ENCODE assay signal across 8 cellular contexts in the genomic region with DNA sequence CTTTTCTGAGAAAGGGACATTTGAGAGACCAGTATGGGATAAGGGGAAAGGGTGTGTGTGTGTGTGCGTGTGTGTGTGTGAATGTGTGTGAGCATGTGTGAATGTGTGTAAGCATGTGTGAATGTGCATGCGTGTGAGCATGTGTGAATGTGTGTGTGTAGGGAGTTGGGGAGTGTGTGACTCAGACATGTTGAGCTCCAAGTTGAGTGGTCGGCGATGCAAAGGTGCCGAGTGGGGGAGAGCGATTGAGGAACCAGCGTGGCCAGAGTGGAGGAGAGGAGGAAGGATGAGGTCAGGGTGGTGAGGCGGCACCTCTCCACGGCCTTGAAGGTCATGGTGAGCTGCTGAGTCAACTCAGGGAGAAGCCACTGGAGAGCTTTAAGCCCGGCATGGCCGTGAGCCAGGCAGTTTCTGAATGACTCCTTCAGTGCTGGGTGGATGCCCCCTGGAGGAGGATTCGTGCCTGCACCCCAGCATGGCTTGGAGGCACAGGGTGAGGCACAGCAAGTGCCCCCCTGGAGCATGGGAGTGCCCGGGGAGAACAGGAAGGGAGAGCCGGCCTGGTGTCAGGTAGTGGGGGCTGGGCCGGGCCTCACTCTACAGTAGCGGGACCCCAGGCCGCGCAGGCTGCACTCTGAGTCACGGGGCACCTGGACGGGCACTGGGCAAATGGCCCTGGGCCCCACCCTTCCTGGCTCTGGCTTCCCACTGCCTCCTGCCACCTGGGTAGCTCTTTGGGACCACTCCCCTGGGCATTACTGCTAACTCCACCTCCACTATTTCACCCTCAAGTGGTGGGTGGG. TPM values are rescaled to one million over a fixed set of nuclear protein-coding genes. Genes with fewer than 3 reads are reported as not detected.
A peak's percentile ranks its signal among the peaks of the same experiment; 100 is the strongest.
DNase-seq lines count a peak whose midpoint lies in the region; ATAC-seq and TF ChIP-seq lines count a peak whose summit lies in the region.

No MANE protein-coding gene starts in this region.

- H3K4me3 ChIP-seq in Caco-2 (ENCODE audit: low read depth, low read length) (no peak overlapping the region), NB4 (ENCODE audit: low read depth, low read length) (no peak overlapping the region)

- no peaks in the 10 kb centered on the region for H3K9me3 ChIP-seq in Caco-2

- peaks cover 4% of the 10 kb centered on the region for H3K36me3 Mint-ChIP-seq in Caco-2 (ENCODE audit: insufficient read depth, unreplicated experiment)
- no peaks in the 10 kb centered on the region for H3K36me3 Mint-ChIP-seq in WTC11
- H3K36me3 Mint-ChIP-seq in chondrocyte (ENCODE audit: low read depth), result no peaks in the 10 kb centered on the region

- POLR2A ChIA-PET in Caco-2 (lab: Charles Lee), result interaction anchor here (3.0 kb wide), 1 partner anchor 14 kb away, joined by 13 read pairs; a partner anchor contains a TSS
- POLR2A ChIA-PET in WTC11 (lab: Charles Lee), result interaction anchor here (1.0 kb wide), 1 partner anchor 15 kb away, joined by 6 read pairs; a partner anchor contains a TSS

- H3K36me3 ChIP-seq in Caco-2 (ENCODE audit: control insufficient read depth, insufficient read depth, low read length), result no peaks in the 10 kb centered on the region

- no TSS peak for BruUV-seq in Caco-2 (replicated peaks; lab: Mats Ljungman, UMichigan)

- DNase-seq in Caco-2 (peak; percentile 42 to 55), NB4 (ENCODE audit: low read depth) (peak; percentile 95), WTC11 (ENCODE audit: low spot score) (peak; percentile 65), chondrocyte (ENCODE audit: low spot score) (peak; percentile 81), lung microvascular endothelial cell (ENCODE audit: low read depth in 2 of 2) (peak; percentile 66 to 83)
- peak; percentile 37 to 43 for DNase-seq in stimulated activated CD8-positive, alpha-beta memory T cell treated with anti-CD3 and anti-CD28 coated beads, Interleukin-7, amount 100 ng/mL, for 1 hour (ENCODE audit: low read depth in 2 of 2)

- H3K27ac Mint-ChIP-seq in Caco-2 (ENCODE audit: unreplicated experiment), result no peak overlapping the region
- H3K27ac Mint-ChIP-seq in WTC11, result peak overlapping the region; percentile 11
- no peak overlapping the region for H3K27ac Mint-ChIP-seq in chondrocyte (ENCODE audit: unreplicated experiment)

- no peaks in the 10 kb centered on the region for H3K27me3 Mint-ChIP-seq in Caco-2 (ENCODE audit: insufficient read depth, unreplicated experiment)
- H3K27me3 Mint-ChIP-seq in WTC11 (ENCODE audit: low read depth), result peaks cover 11% of the 10 kb centered on the region; the same call in 1 of the 2 replicates
- no peaks in the 10 kb centered on the region for H3K27me3 Mint-ChIP-seq in chondrocyte (ENCODE audit: low read depth)

- ATAC-seq in GM21717 (IDR thresholded peaks at IDR 0.05; ENCODE audit: unreplicated experiment) (peak; percentile 51), WTC11 (peak; percentile 79), HG02938 (IDR thresholded peaks at IDR 0.05; ENCODE audit: unreplicated experiment) (no peak)

- TF ChIP-seq CTCF in Caco-2 (IDR thresholded peaks at IDR 0.05; ENCODE audit: insufficient read depth in 1 of 2, low read depth in 1 of 2, low read length in 1 of 2, severe bottlenecking in 1 of 2, unreplicated experiment in 1 of 2) (peak; percentile 17 to 20), NB4 (IDR thresholded peaks at IDR 0.05; ENCODE audit: low read depth, low read length) (peak; percentile 81), WTC11 (IDR thresholded peaks at IDR 0.05) (no peak), chondrocyte (IDR thresholded peaks at IDR 0.05) (peak; percentile 72)

- CTCF ChIA-PET in Caco-2 (lab: Charles Lee) (interaction anchor here (0.6 to 3.1 kb wide), 8 partner anchors 9 to 1559 kb away, joined by 3 to 24 read pairs (median 4); a partner anchor contains a TSS), WTC11 (lab: Charles Lee) (interaction anchor here (0.7 to 4.8 kb wide), 30 partner anchors 8 to 556 kb away, joined by 3 to 118 read pairs (median 6); a partner anchor contains a TSS)

- TF ChIP-seq POLR2A in NB4 (IDR thresholded peaks at IDR 0.05; ENCODE audit: extremely low read depth, insufficient read length), result no peak

- H3K4me3 Mint-ChIP-seq in Caco-2 (ENCODE audit: unreplicated experiment) (no peak overlapping the region), WTC11 (no peak overlapping the region), chondrocyte (ENCODE audit: unreplicated experiment) (no peak overlapping the region)

- no peaks in the 10 kb centered on the region for H3K27me3 ChIP-seq in Caco-2 (replicated peaks; ENCODE audit: control insufficient read depth, insufficient read depth, low read length)

- H3K4me1 ChIP-seq in Caco-2, result peaks cover 5% of the 10 kb centered on the region; the same call in 1 of the 2 replicates

- intact Hi-C loops in Caco-2 (cut with micrococcal nuclease; ENCODE audit: unreplicated experiment), result no loop called here

- H3K4me1 Mint-ChIP-seq in Caco-2 (ENCODE audit: low read depth, unreplicated experiment), result peaks cover 12% of the 10 kb centered on the region
- H3K4me1 Mint-ChIP-seq in WTC11, result peaks cover 10% of the 10 kb centered on the region
- peaks cover 24% of the 10 kb centered on the region for H3K4me1 Mint-ChIP-seq in chondrocyte (ENCODE audit: low read depth)

- H3K9me3 Mint-ChIP-seq in Caco-2 (ENCODE audit: unreplicated experiment) (no peaks in the 10 kb centered on the region), WTC11 (0 out of 2 replicates have a peak, but pooled peaks cover 3% of the 10 kb centered on the region), chondrocyte (ENCODE audit: low read depth) (peaks cover 3% of the 10 kb centered on the region)

TF ChIP-seq in WTC11, 78 proteins besides CTCF, POLR2A, EP300 and RAD21 (continues in another document):
- TF ChIP-seq, protein P1, sequence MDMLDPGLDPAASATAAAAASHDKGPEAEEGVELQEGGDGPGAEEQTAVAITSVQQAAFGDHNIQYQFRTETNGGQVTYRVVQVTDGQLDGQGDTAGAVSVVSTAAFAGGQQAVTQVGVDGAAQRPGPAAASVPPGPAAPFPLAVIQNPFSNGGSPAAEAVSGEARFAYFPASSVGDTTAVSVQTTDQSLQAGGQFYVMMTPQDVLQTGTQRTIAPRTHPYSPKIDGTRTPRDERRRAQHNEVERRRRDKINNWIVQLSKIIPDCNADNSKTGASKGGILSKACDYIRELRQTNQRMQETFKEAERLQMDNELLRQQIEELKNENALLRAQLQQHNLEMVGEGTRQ (CRISPR knock-in tag; IDR thresholded peaks at IDR 0.05), result no peak
- TF ChIP-seq ZNF416 (CRISPR knock-in tag; IDR thresholded peaks at IDR 0.05) (no peak), ETV6 (CRISPR knock-in tag; IDR thresholded peaks at IDR 0.05) (no peak), KAT7 (CRISPR knock-in tag; IDR thresholded peaks at IDR 0.05; ENCODE audit: borderline replicate concordance) (no peak), SP1 (CRISPR knock-in tag; conservative IDR thresholded peaks at IDR 0.05) (no peak), SOX15 (CRISPR knock-in tag; IDR thresholded peaks at IDR 0.05) (no peak), CREB1 (CRISPR knock-in tag; IDR thresholded peaks at IDR 0.05) (no peak)
- TF ChIP-seq, protein P2, sequence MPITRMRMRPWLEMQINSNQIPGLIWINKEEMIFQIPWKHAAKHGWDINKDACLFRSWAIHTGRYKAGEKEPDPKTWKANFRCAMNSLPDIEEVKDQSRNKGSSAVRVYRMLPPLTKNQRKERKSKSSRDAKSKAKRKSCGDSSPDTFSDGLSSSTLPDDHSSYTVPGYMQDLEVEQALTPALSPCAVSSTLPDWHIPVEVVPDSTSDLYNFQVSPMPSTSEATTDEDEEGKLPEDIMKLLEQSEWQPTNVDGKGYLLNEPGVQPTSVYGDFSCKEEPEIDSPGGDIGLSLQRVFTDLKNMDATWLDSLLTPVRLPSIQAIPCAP (CRISPR knock-in tag; IDR thresholded peaks at IDR 0.05), result no peak
- TF ChIP-seq, protein P3, sequence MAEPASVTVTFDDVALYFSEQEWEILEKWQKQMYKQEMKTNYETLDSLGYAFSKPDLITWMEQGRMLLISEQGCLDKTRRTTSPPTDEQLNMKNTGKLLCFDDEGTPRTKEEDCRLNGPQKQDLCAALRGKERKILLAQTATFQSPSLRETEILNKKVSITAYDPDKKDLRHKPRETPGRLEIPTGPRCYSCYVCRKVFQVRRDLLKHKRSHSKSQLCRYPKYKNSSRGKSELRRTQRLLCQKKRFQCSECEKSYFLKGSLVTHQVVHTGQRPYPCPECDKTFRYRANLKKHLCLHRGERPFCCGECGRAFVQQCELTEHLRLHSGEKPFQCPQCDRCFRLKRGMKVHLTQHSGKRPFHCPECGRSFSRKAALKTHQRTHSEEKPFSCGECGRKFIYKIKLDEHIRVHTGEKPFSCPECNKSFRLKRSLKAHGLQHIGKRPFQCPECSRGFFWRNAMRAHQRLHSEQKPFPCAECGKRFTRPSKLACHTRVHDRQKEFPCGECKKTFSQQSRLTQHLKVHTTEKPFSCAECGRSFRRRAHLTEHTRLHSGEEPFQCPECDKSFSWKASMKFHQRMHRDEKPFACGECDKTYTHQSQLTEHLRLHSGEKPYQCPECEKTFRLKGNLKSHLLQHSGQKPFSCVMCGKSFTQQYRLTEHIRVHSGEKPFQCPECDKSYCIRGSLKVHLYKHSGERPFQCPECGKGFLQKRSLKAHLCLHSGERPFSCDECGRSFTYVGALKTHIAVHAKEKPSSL (CRISPR knock-in tag; conservative IDR thresholded peaks at IDR 0.05), result no peak
- TF ChIP-seq, protein P4, sequence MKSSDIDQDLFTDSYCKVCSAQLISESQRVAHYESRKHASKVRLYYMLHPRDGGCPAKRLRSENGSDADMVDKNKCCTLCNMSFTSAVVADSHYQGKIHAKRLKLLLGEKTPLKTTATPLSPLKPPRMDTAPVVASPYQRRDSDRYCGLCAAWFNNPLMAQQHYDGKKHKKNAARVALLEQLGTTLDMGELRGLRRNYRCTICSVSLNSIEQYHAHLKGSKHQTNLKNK (CRISPR knock-in tag; IDR thresholded peaks at IDR 0.05), result no peak

RNA-seq across cellular contexts. Expression of a gene that starts 8.2 kb away (rescaled TPM):
- total RNA-seq in Caco-2 (2022) (3.6 and 3.9 TPM in 2 replicates), WTC11 (2021) (17.0 to 22.0 TPM (median 19.9 TPM) in 3 replicates), chondrocyte (0.82 to 1.3 TPM (median 0.99 TPM) in 3 replicates), lung microvascular endothelial cell (0.79 and 1.7 TPM in 2 replicates)

RNA-seq across cellular contexts. Expression of a gene that starts 13.8 kb away (rescaled TPM):
- 269 and 306 TPM in 2 replicates for total RNA-seq in Caco-2 (2022)
- 255 to 293 TPM (median 282 TPM) in 3 replicates for total RNA-seq in WTC11 (2021)
- total RNA-seq in chondrocyte, result 181 to 234 TPM (median 232 TPM) in 3 replicates
- 217 and 266 TPM in 2 replicates for total RNA-seq in lung microvascular endothelial cell

RNA-seq across cellular contexts. Expression of a gene that starts 14.4 kb away (rescaled TPM):
- total RNA-seq in Caco-2 (2022) (235 and 246 TPM in 2 replicates), WTC11 (2021) (285 to 321 TPM (median 314 TPM) in 3 replicates), chondrocyte (122 to 182 TPM (median 126 TPM) in 3 replicates), lung microvascular endothelial cell (189 and 190 TPM in 2 replicates)

RNA-seq across cellular contexts. Expression of a gene that starts 26.4 kb away (rescaled TPM):
- 66.9 and 71.7 TPM in 2 replicates for total RNA-seq in Caco-2 (2022)
- total RNA-seq in WTC11 (2021), result 56.3 to 81.9 TPM (median 59.1 TPM) in 3 replicates
- total RNA-seq in chondrocyte, result 25.6 to 30.7 TPM (median 29.6 TPM) in 3 replicates
- total RNA-seq in lung microvascular endothelial cell, result 33.8 and 53.6 TPM in 2 replicates

RNA-seq across cellular contexts. Expression of a gene that starts 27.2 kb away (rescaled TPM):
- total RNA-seq in Caco-2 (2022) (95.7 and 98.6 TPM in 2 replicates), WTC11 (2021) (16.8 to 18.3 TPM (median 18.3 TPM) in 3 replicates), chondrocyte (32.7 to 43.6 TPM (median 34.9 TPM) in 3 replicates), lung microvascular endothelial cell (21.4 and 24.8 TPM in 2 replicates)

Comparison
In these comparisons a context has a peak if more than half of its experiments do, and no peak if none do; other contexts are left out.
1. DNase-seq: peak in every context shown above with its lines; median percentile 95 in NB4; 81 in chondrocyte; 74 in lung microvascular endothelial cell; 65 in WTC11; 48 in Caco-2; 40 in stimulated activated CD8-positive, alpha-beta memory T cell treated with anti-CD3 and anti-CD28 coated beads, Interleukin-7, amount 100 ng/mL, for 1 hour.